ENCODE assay signal across 17 cellular contexts in the genomic region with DNA sequence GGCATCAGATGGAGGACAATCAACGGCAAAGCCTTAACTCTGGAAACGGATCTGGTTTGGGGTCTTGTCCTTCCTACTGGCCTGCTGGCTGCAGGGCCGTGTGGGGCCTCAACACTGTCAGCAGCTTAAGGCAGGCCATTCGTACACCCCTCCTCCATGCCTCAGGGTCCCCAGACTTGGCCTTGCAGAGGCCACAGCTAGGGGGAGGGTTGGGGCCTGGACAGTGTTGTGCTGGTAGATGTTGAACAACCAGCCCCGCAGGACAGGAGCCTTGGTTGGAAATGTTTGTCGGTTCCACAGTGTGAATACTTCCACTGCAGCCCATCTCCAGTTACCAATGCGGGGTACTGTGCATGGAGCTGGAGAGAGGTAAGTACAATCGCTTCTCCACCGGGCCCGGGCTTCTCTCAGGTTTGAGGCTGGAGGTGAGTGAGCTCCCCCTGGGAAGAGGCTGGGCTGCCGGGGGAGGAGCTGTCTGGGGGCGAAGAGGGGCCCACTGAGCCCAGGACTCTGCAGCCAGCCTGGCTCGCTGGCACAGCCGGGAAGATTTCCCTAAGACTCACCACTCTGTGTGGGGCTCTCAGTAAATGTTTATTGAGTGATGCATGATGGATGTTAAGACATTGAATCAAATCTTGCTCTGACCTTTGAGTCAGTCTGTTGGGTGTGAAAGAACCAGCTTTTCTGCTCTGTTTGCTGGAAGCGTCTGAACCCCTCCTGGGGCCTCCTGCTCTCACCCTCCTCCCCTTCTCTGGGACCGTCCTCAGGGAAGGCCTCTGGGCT. TPM values are rescaled to one million over a fixed set of nuclear protein-coding genes. Genes with fewer than 3 reads are reported as not detected.
DNase-seq lines count a peak whose midpoint lies in the region; ATAC-seq and TF ChIP-seq lines count a peak whose summit lies in the region.
"Had no signal": no experiment of that assay in that cellular context is flagged by ENCODE, and none has a peak within 500 bp of the region (broad histone marks: within the 10 kb centered on the region; RNA-seq: fewer than 3 reads in every experiment).

No MANE protein-coding gene starts in this region.

- ATAC-seq in RWPE2 (ENCODE audit: low read depth) (peak; percentile 79), foreskin keratinocyte (peak; percentile 9), left ventricle myocardium superior (no peak)
- ATAC-seq: right lobe of liver, T-helper 17 cell had no signal

- H3K4me3 ChIP-seq in RWPE2 (ENCODE audit: severe bottlenecking) (no peak overlapping the region), skeletal muscle cell (ENCODE audit: low read depth, low read length) (no peak overlapping the region)
- H3K4me3 ChIP-seq: right lobe of liver, suprapubic skin had no signal

- H3K27ac ChIP-seq in RWPE2 (ENCODE audit: poor library complexity, severe bottlenecking): no peak overlapping the region
- no peak overlapping the region for H3K27ac ChIP-seq in foreskin keratinocyte
- H3K27ac ChIP-seq: HL-60, neutrophil, right lobe of liver, suprapubic skin had no signal

- H3K4me1 ChIP-seq in RWPE2 (ENCODE audit: insufficient read depth, poor library complexity, severe bottlenecking): peaks cover 17% of the 10 kb centered on the region
- no peaks in the 10 kb centered on the region for H3K4me1 ChIP-seq in foreskin keratinocyte
- H3K4me1 ChIP-seq: right lobe of liver, suprapubic skin had no signal

- DNase-seq in ELR (ENCODE audit: low read depth): peak; percentile 61
- no peak for DNase-seq in RWPE2 (ENCODE audit: low spot score)
- no peak for DNase-seq in foreskin keratinocyte
- DNase-seq in skeletal muscle cell (ENCODE audit: low read depth): peak; percentile 5
- no peak for DNase-seq in RPMI8226
- DNase-seq in left ventricle myocardium superior: no peak
- DNase-seq in hypothalamus (lab: John Stamatoyannopoulos, UW): no peak
- DNase-seq in NCI-H2029 (lab: John Stamatoyannopoulos, UW): no peak
- DNase-seq: KG1; midbrain; NCI-H1417 treated with DMSO at 0.1 percent for 48 hours; stimulated activated CD4-positive, alpha-beta T cell treated with anti-CD3 and anti-CD28 coated beads, Interleukin-4, amount 100 ng/mL, for 1 hour; T-helper 17 cell had no signal

- no peaks in the 10 kb centered on the region for H3K9me3 ChIP-seq in RWPE2 (ENCODE audit: severe bottlenecking)
- H3K9me3 ChIP-seq: neutrophil, right lobe of liver, suprapubic skin had no signal

- intact Hi-C loops in left ventricle myocardium superior (cut with micrococcal nuclease): no loop called here

- H3K27me3 ChIP-seq in RWPE2 (ENCODE audit: insufficient read depth, poor library complexity, severe bottlenecking): no peaks in the 10 kb centered on the region
- no peaks in the 10 kb centered on the region for H3K27me3 ChIP-seq in foreskin keratinocyte
- H3K27me3 ChIP-seq: right lobe of liver, suprapubic skin had no signal

- no peaks in the 10 kb centered on the region for H3K36me3 ChIP-seq in RWPE2 (ENCODE audit: low read depth)
- H3K36me3 ChIP-seq: neutrophil, right lobe of liver, suprapubic skin had no signal

- no peak for TF ChIP-seq CTCF in RWPE2 (IDR thresholded peaks at IDR 0.05; ENCODE audit: poor library complexity, severe bottlenecking)
- TF ChIP-seq CTCF in foreskin keratinocyte (conservative IDR thresholded peaks at IDR 0.05): no peak

RNA-seq across cellular contexts. Expression of gene GPR78, which starts 19.7 kb away (rescaled TPM):
- total RNA-seq in foreskin keratinocyte (not detected in 2 replicates), left ventricle myocardium superior (not detected)
- polyA plus RNA-seq in foreskin keratinocyte: not detected in 2 replicates
- total RNA-seq: right lobe of liver, suprapubic skin, T-helper 17 cell had no signal

RNA-seq across cellular contexts. Expression of gene CPZ, which starts 32.1 kb away (rescaled TPM):
- total RNA-seq in foreskin keratinocyte: not detected in 2 replicates
- polyA plus RNA-seq in foreskin keratinocyte: not detected in 2 replicates
- 1.2 TPM for total RNA-seq in left ventricle myocardium superior
- total RNA-seq: T-helper 17 cell had no signal

Comparison
In these comparisons a context has a peak if more than half of its experiments do, and no peak if none do; other contexts are left out.
1. DNase-seq: peak in ELR (single experiment) and skeletal muscle cell (single experiment); none in RWPE2 (single experiment), foreskin keratinocyte (0 of 2), RPMI8226 (single experiment), left ventricle myocardium superior (single experiment), hypothalamus (0 of 51) and NCI-H2029 (single experiment).